ENCODE assay signal across 8 cellular contexts in genomic region chr1:225651872-225652725, GRCh38. TPM values are rescaled to one million over a fixed set of nuclear protein-coding genes. Genes with fewer than 3 reads are reported as not detected.
DNase-seq lines count a peak whose midpoint lies in the region; ATAC-seq, FAIRE-seq and TF ChIP-seq lines count a peak whose summit lies in the region.

No MANE protein-coding gene starts in this region.

- H3K9me2 ChIP-seq in GM23338 (ENCODE audit: insufficient read depth) (no peaks in the 10 kb centered on the region), OCI-LY1 (ENCODE audit: low read depth, low read length) (no peaks in the 10 kb centered on the region)

- peak overlapping the region; percentile 90 for H3K4ac ChIP-seq in mesendoderm (ENCODE audit: low read depth, low read length)

- H3K4me2 ChIP-seq in GM23338 (peak overlapping the region; percentile 79), OCI-LY1 (ENCODE audit: low read length) (peak overlapping the region; percentile 65), mesendoderm (ENCODE audit: low read length) (peak overlapping the region; percentile 26)

- WGBS in mesendoderm (ENCODE audit: extremely low coverage, insufficient coverage, low lambda C conversion rate) = no CpG with 5 or more reads among the region's 45 CpGs

- no peak for FAIRE-seq in urothelium cell line (lab: Jason Lieb, UNC)

- peak; percentile 29 for ATAC-seq in GM23338
- ATAC-seq in GM19035 (IDR thresholded peaks at IDR 0.05; ENCODE audit: unreplicated experiment) = no peak

- no peak overlapping the region for H3K9ac ChIP-seq in OCI-LY1 (ENCODE audit: low read length)
- H3K9ac ChIP-seq in mesendoderm (ENCODE audit: low read length) = peak overlapping the region; percentile 85

- peaks cover 6% of the 10 kb centered on the region for H3K27me3 Mint-ChIP-seq in GM23338 (ENCODE audit: insufficient read depth, low read depth, poor library complexity)

- H3K27ac ChIP-seq in GM23338 (ENCODE audit: low read depth) (peak overlapping the region; percentile 99), OCI-LY1 (ENCODE audit: low read depth, low read length, poor library complexity, severe bottlenecking) (no peak overlapping the region), mesendoderm (ENCODE audit: low read depth, low read length) (peak overlapping the region; percentile 91)

- peak overlapping the region; percentile 92 for H3K4me3 Mint-ChIP-seq in GM23338

- H4K5ac ChIP-seq in mesendoderm (ENCODE audit: low read length) = no peak overlapping the region

- peak overlapping the region; percentile 97 for H3K18ac ChIP-seq in mesendoderm (ENCODE audit: low read length)

- no peaks in the 10 kb centered on the region for H3K9me3 Mint-ChIP-seq in GM23338

- H3K4me1 Mint-ChIP-seq in GM23338 = peaks cover 42% of the 10 kb centered on the region; the same call in 2 of the 3 replicates

- H3K56ac ChIP-seq in mesendoderm (ENCODE audit: low read length) = peak overlapping the region; percentile 93

- H2BK5ac ChIP-seq in mesendoderm (ENCODE audit: low read length) = peak overlapping the region; percentile 69

- no peak overlapping the region for H2AK5ac ChIP-seq in mesendoderm (ENCODE audit: low read length)

- H3K79me1 ChIP-seq in mesendoderm (ENCODE audit: low read length) = no peaks in the 10 kb centered on the region

- H2AFZ ChIP-seq in GM23338 (no peak overlapping the region), OCI-LY1 (ENCODE audit: low read length) (no peak overlapping the region)

- no peaks in the 10 kb centered on the region for H3F3A ChIP-seq in GM23338 (replicated peaks; ENCODE audit: low read depth)
- H3F3A ChIP-seq in OCI-LY1 (ENCODE audit: insufficient read depth, low read length) = no peaks in the 10 kb centered on the region

- H3K27ac Mint-ChIP-seq in GM23338 = peak overlapping the region; percentile 93

- H3K36me3 Mint-ChIP-seq in GM23338 (ENCODE audit: low read depth) = peaks cover 21% of the 10 kb centered on the region

- H3K4me3 ChIP-seq in AG04449 (ENCODE audit: low read depth, low read length) (peak overlapping the region; percentile 85), GM23338 (peak overlapping the region; percentile 98), OCI-LY1 (ENCODE audit: low read depth, low read length, poor library complexity, severe bottlenecking) (peak overlapping the region; percentile 58), mesendoderm (ENCODE audit: low read length) (peak overlapping the region; percentile 98)

- H3K79me2 ChIP-seq in GM23338 (replicated peaks; ENCODE audit: insufficient read depth) = peaks cover 55% of the 10 kb centered on the region
- H3K79me2 ChIP-seq in OCI-LY1 (ENCODE audit: insufficient read depth, low read length) = no peaks in the 10 kb centered on the region
- peaks cover 42% of the 10 kb centered on the region for H3K79me2 ChIP-seq in mesendoderm (ENCODE audit: control insufficient read depth, insufficient read depth, low read length)

- peaks cover 36% of the 10 kb centered on the region for H4K20me1 ChIP-seq in GM23338 (replicated peaks; ENCODE audit: insufficient read depth)
- no peaks in the 10 kb centered on the region for H4K20me1 ChIP-seq in OCI-LY1 (ENCODE audit: insufficient read depth, low read length)

- H3K4me1 ChIP-seq in GM23338 (ENCODE audit: insufficient read depth) (peaks cover 36% of the 10 kb centered on the region), OCI-LY1 (ENCODE audit: insufficient read depth, low read length, severe bottlenecking) (peaks cover 6% of the 10 kb centered on the region), mesendoderm (ENCODE audit: control insufficient read depth, low read depth, low read length) (peaks cover 3% of the 10 kb centered on the region)

- TF ChIP-seq CTCF in AG04449 (IDR thresholded peaks at IDR 0.05; ENCODE audit: insufficient read depth, low read length, missing control alignments) (no peak), GM23338 (conservative IDR thresholded peaks at IDR 0.05; ENCODE audit: low read depth in 2 of 2) (peak in 1 of 2 experiments; percentile 30; a peak in 2 of 4 replicates), OCI-LY1 (IDR thresholded peaks at IDR 0.05; ENCODE audit: low read length) (no peak)

- POLR2A ChIA-PET in AG04449 (lab: Yijun Ruan, JAX) = interaction anchor here (0.5 to 3.2 kb wide), 7 partner anchors 42 to 231 kb away, joined by 3 to 13 read pairs (median 4); partner anchors contain the start of gene SRP9

- H3K23ac ChIP-seq in mesendoderm (ENCODE audit: low read length) = no peak overlapping the region

- H3K36me3 ChIP-seq in GM23338 (ENCODE audit: insufficient read depth) (no peaks in the 10 kb centered on the region), OCI-LY1 (ENCODE audit: insufficient read depth, low read length) (no peaks in the 10 kb centered on the region), mesendoderm (ENCODE audit: control insufficient read depth, insufficient read depth, low read length) (no peaks in the 10 kb centered on the region)

- CTCF ChIA-PET in AG04449 (lab: Yijun Ruan, JAX) = interaction anchor here (1.3 to 2.1 kb wide), 2 partner anchors 121 to 126 kb away, joined by 3 to 19 read pairs; partner anchors contain the start of gene SRP9

- DNase-seq in AG04449 (ENCODE audit: low read depth, low spot score) (no peak), GM23338 (ENCODE audit: low spot score) (peak; percentile 65), dermis blood vessel endothelial cell (peak; percentile 48), mesendoderm (peak; percentile 87), urothelium cell line (ENCODE audit: low spot score) (peak; percentile 13), SIG-M5 (lab: John Stamatoyannopoulos, UW) (no peak)

- H3K27me3 ChIP-seq in GM23338 (ENCODE audit: insufficient read depth) (no peaks in the 10 kb centered on the region), OCI-LY1 (ENCODE audit: insufficient read depth, low read length) (peaks cover 10% of the 10 kb centered on the region; the same call in 1 of the 2 replicates), mesendoderm (ENCODE audit: insufficient read depth, low read length, poor library complexity) (no peaks in the 10 kb centered on the region)

- no peak overlapping the region for H2BK15ac ChIP-seq in mesendoderm (replicated peaks; ENCODE audit: low read depth)

- H2BK120ac ChIP-seq in mesendoderm (ENCODE audit: low read depth, low read length) = peak overlapping the region; percentile 21

- no peaks in the 10 kb centered on the region for H3K9me3 ChIP-seq in OCI-LY1 (ENCODE audit: low read length)

- no peak overlapping the region for H4K8ac ChIP-seq in mesendoderm (ENCODE audit: low read depth, low read length)

TF ChIP-seq in GM23338, 12 proteins besides CTCF, POLR2A, EP300 and RAD21:
- TF ChIP-seq ETS1 (IDR thresholded peaks at IDR 0.05) (no peak), POLR2AphosphoS5 (IDR thresholded peaks at IDR 0.05; ENCODE audit: low read depth) (0 out of 2 replicates have a peak, but pooled peaks have one; percentile 23)

RNA-seq across cellular contexts. Expression of gene ENAH, which starts 0.8 kb away (rescaled TPM):
- 184 and 196 TPM in 2 replicates for total RNA-seq in GM23338 (2014; rRNA removed; shearing (Covaris generic))
- 99.3 and 109 TPM in 2 replicates for polyA plus RNA-seq in GM23338 (2016; fragmentation: Nextera tagmentation; extraction: Ambion mirVana)
- 47.0 and 63.1 TPM in 2 replicates for total RNA-seq in dermis blood vessel endothelial cell
- polyA plus RNA-seq in mesendoderm (2013, experiment 1 of 2) = 217 TPM
- 221 TPM for polyA plus RNA-seq in mesendoderm (2013, experiment 2 of 2)

Comparison
In these comparisons a context has a peak if more than half of its experiments do, and no peak if none do; other contexts are left out.
1. DNase-seq: peak in GM23338 (single experiment), dermis blood vessel endothelial cell (single experiment), mesendoderm (single experiment) and urothelium cell line (single experiment); none in AG04449 (single experiment) and SIG-M5 (single experiment).
2. H3K4me2 ChIP-seq: peak in every context shown above with its lines; median percentile 79 in GM23338; 65 in OCI-LY1; 26 in mesendoderm.
3. Peak in every context shown above with its lines, with median percentiles within 50 percentile points of each other: H3K4me3 ChIP-seq.